ENCODE assay signal across 23 cellular contexts in the genomic region with DNA sequence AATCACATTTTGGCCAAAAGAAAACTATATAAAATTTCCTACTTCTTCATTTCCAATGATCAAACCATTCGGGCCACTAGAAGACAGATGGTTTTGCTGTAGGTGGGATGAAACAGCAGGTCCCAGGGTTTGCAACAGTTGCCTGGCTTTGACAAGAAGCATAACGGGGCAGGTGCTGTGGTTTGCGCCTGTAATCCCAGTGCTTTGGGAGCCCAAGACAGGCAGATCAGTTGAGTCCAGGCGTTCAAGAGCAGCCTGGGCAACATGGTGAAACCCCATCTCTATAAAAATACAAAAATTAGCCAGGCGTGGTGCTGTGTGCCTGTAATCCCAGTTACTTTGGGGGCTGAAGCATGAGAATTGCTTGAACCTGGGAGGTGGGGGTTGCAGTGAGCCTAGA.
"Had no signal": no experiment of that assay in that cellular context is flagged by ENCODE, and none has a peak within 500 bp of the region (broad histone marks: within the 10 kb centered on the region; RNA-seq: fewer than 3 reads in every experiment).

No MANE protein-coding gene starts in this region.

- H3K36me3 ChIP-seq: neural progenitor cell, ovary, stomach, thyroid gland had no signal

- H3K27ac Mint-ChIP-seq: memory B cell; mesothelial cell of epicardium; naive thymus-derived CD4-positive, alpha-beta T cell; nephron; neural progenitor cell; stimulated activated effector memory CD8-positive, alpha-beta T cell treated with anti-CD3 and anti-CD28 coated beads, Interleukin-12 subunit alpha, Interleukin-12 subunit beta, amount 100 ng/mL, for 72 hours; type B pancreatic cell had no signal

- H3K27me3 Mint-ChIP-seq: naive thymus-derived CD4-positive, alpha-beta T cell; type B pancreatic cell had no signal

- H3K27me3 ChIP-seq: dorsolateral prefrontal cortex, neural progenitor cell, ovary, stomach, thyroid gland had no signal

- H3K9me3 Mint-ChIP-seq: memory B cell; mesothelial cell of epicardium; naive thymus-derived CD4-positive, alpha-beta T cell; nephron; neural progenitor cell; stimulated activated effector memory CD8-positive, alpha-beta T cell treated with anti-CD3 and anti-CD28 coated beads, Interleukin-12 subunit alpha, Interleukin-12 subunit beta, amount 100 ng/mL, for 72 hours; type B pancreatic cell had no signal

- H3K9me3 ChIP-seq: mucosa of descending colon, ovary, psoas muscle, stomach, thyroid gland had no signal

- H3K4me2 ChIP-seq: neural progenitor cell had no signal

- H3K9ac ChIP-seq: neural progenitor cell had no signal

- H3K4me3 ChIP-seq: dorsolateral prefrontal cortex, lung, mucosa of descending colon, neural progenitor cell, ovary, psoas muscle, smooth muscle cell, stomach, thyroid gland had no signal

- DNase-seq: dorsolateral prefrontal cortex; effector CD4-positive, alpha-beta T cell; mucosa of descending colon; naive thymus-derived CD4-positive, alpha-beta T cell; ovary; posterior cingulate gyrus; psoas muscle; right cardiac atrium; stimulated activated CD4-positive, alpha-beta T cell treated with anti-CD3 and anti-CD28 coated beads, Interleukin-12 subunit alpha, Interleukin-12 subunit beta, amount 100 ng/mL, for 4 hours; stimulated activated CD4-positive, alpha-beta T cell treated with anti-CD3 and anti-CD28 coated beads, Interleukin-1b, Interleukin-23, amount 100 ng/mL, for 48 hours; stimulated activated CD4-positive, alpha-beta T cell treated with anti-CD3 and anti-CD28 coated beads, Interleukin-4, amount 100 ng/mL, for 1 hour; stimulated activated naive CD4-positive, alpha-beta T cell treated with Interleukin-2 at 50 U/mL for 16 hours; stomach; thyroid gland had no signal

- H3K36me3 Mint-ChIP-seq: memory B cell; mesothelial cell of epicardium; naive thymus-derived CD4-positive, alpha-beta T cell; neural progenitor cell; stimulated activated effector memory CD8-positive, alpha-beta T cell treated with anti-CD3 and anti-CD28 coated beads, Interleukin-12 subunit alpha, Interleukin-12 subunit beta, amount 100 ng/mL, for 72 hours; type B pancreatic cell had no signal

- H2AFZ ChIP-seq: neural progenitor cell had no signal

- H3K4me1 Mint-ChIP-seq: memory B cell; mesothelial cell of epicardium; naive thymus-derived CD4-positive, alpha-beta T cell; nephron; neural progenitor cell had no signal

- ATAC-seq: left lobe of liver; mucosa of descending colon; naive thymus-derived CD4-positive, alpha-beta T cell; psoas muscle; right cardiac atrium had no signal

- H3K4me3 Mint-ChIP-seq: memory B cell; mesothelial cell of epicardium; naive thymus-derived CD4-positive, alpha-beta T cell; nephron; neural progenitor cell; stimulated activated effector memory CD8-positive, alpha-beta T cell treated with anti-CD3 and anti-CD28 coated beads, Interleukin-12 subunit alpha, Interleukin-12 subunit beta, amount 100 ng/mL, for 72 hours; type B pancreatic cell had no signal

- H3K4me1 ChIP-seq: neural progenitor cell, psoas muscle, stomach, thyroid gland had no signal

- H3K27ac ChIP-seq: dorsolateral prefrontal cortex, neural progenitor cell, ovary, psoas muscle, stomach, thyroid gland had no signal
